ENCODE assay signal across 18 cellular contexts in the genomic region with DNA sequence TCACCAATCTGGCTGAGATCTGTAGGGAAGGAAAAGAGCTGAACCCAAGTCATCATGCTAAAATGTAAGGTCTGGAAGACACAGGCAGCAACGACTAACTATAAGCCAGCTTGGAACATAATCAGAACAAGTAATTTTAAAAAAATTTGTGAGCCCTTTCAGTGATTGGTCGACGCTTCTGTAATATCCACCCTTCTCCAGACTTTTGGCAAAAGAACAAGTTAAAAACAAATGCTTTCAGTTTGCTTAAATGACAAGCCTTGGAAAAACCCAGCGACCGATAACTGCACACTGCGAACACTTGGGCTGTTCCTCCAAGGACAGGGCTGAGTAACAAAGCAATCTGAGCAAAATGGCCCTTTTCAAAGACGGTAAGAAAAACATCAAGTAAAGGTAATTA. TPM values are rescaled to one million over a fixed set of nuclear protein-coding genes. Genes with fewer than 3 reads are reported as not detected.
DNase-seq lines count a peak whose midpoint lies in the region; ATAC-seq and TF ChIP-seq lines count a peak whose summit lies in the region.
"Had no signal": no experiment of that assay in that cellular context is flagged by ENCODE, and none has a peak within 500 bp of the region (broad histone marks: within the 10 kb centered on the region; RNA-seq: fewer than 3 reads in every experiment).

No MANE protein-coding gene starts in this region.

- peaks cover 0 to 11% (median 0%) of the 10 kb centered on the region in 5 experiments for H3K9me3 Mint-ChIP-seq in brain
- peaks cover 2% of the 10 kb centered on the region for H3K9me3 Mint-ChIP-seq in chondrocyte (ENCODE audit: low read depth)
- H3K9me3 Mint-ChIP-seq: CD4-positive, CD25-positive, alpha-beta regulatory T cell; stimulated activated effector memory CD8-positive, alpha-beta T cell treated with anti-CD3 and anti-CD28 coated beads, Interleukin-12 subunit alpha, Interleukin-12 subunit beta, amount 100 ng/mL, for 72 hours had no signal

- peaks cover 57% of the 10 kb centered on the region for H3K4me1 Mint-ChIP-seq in brain
- no peaks in the 10 kb centered on the region for H3K4me1 Mint-ChIP-seq in chondrocyte (ENCODE audit: low read depth)
- H3K4me1 Mint-ChIP-seq: stimulated activated effector memory CD8-positive, alpha-beta T cell treated with anti-CD3 and anti-CD28 coated beads, Interleukin-12 subunit alpha, Interleukin-12 subunit beta, amount 100 ng/mL, for 72 hours had no signal

- no peak overlapping the region for H2AFZ ChIP-seq in smooth muscle cell (ENCODE audit: low read depth)

- H3K4me1 ChIP-seq in left ventricle myocardium inferior: peaks cover 43% of the 10 kb centered on the region
- no peaks in the 10 kb centered on the region for H3K4me1 ChIP-seq in smooth muscle cell (ENCODE audit: low read depth)

- no peaks in the 10 kb centered on the region for H3F3A ChIP-seq in smooth muscle cell (ENCODE audit: low read depth)

- H3K27me3 ChIP-seq in left ventricle myocardium inferior (ENCODE audit: low read depth) (no peaks in the 10 kb centered on the region), smooth muscle cell (ENCODE audit: low read depth) (no peaks in the 10 kb centered on the region)
- H3K27me3 ChIP-seq: ovary had no signal

- no peak overlapping the region for H3K9ac ChIP-seq in smooth muscle cell (ENCODE audit: low read depth)

- H3K36me3 Mint-ChIP-seq in brain (peaks cover 14% of the 10 kb centered on the region), chondrocyte (ENCODE audit: low read depth) (no peaks in the 10 kb centered on the region)
- H3K36me3 Mint-ChIP-seq: activated CD4-positive, alpha-beta memory T cell treated with anti-CD3 and anti-CD28 coated beads for 36 hours; CD4-positive, CD25-positive, alpha-beta regulatory T cell; stimulated activated effector memory CD8-positive, alpha-beta T cell treated with anti-CD3 and anti-CD28 coated beads, Interleukin-12 subunit alpha, Interleukin-12 subunit beta, amount 100 ng/mL, for 72 hours had no signal

- no peaks in the 10 kb centered on the region for H3K27me3 Mint-ChIP-seq in brain
- H3K27me3 Mint-ChIP-seq in chondrocyte (ENCODE audit: low read depth): peaks cover 15% of the 10 kb centered on the region

- 77% methylated on average over 7 of the region's 7 CpGs for WGBS in smooth muscle cell (ENCODE audit: low lambda C conversion rate)

- peak overlapping the region in 4 of 5 experiments; percentile 4 to 79 (median 72) for H3K27ac Mint-ChIP-seq in brain
- no peak overlapping the region for H3K27ac Mint-ChIP-seq in chondrocyte (ENCODE audit: unreplicated experiment)
- H3K27ac Mint-ChIP-seq: activated CD4-positive, alpha-beta memory T cell treated with anti-CD3 and anti-CD28 coated beads for 36 hours; CD4-positive, CD25-positive, alpha-beta regulatory T cell; stimulated activated effector memory CD8-positive, alpha-beta T cell treated with anti-CD3 and anti-CD28 coated beads, Interleukin-12 subunit alpha, Interleukin-12 subunit beta, amount 100 ng/mL, for 72 hours had no signal

- peak overlapping the region in 3 of 5 experiments; percentile 22 to 74 (median 70) for H3K4me3 Mint-ChIP-seq in brain
- H3K4me3 Mint-ChIP-seq in chondrocyte (ENCODE audit: unreplicated experiment): no peak overlapping the region
- H3K4me3 Mint-ChIP-seq: activated CD4-positive, alpha-beta memory T cell treated with anti-CD3 and anti-CD28 coated beads for 36 hours; CD4-positive, CD25-positive, alpha-beta regulatory T cell; stimulated activated effector memory CD8-positive, alpha-beta T cell treated with anti-CD3 and anti-CD28 coated beads, Interleukin-12 subunit alpha, Interleukin-12 subunit beta, amount 100 ng/mL, for 72 hours had no signal

- peak overlapping the region; percentile 37 for H3K4me2 ChIP-seq in smooth muscle cell

- H3K9me3 ChIP-seq in left ventricle myocardium inferior (replicated peaks) (no peaks in the 10 kb centered on the region), smooth muscle cell (replicated peaks; ENCODE audit: low read depth) (no peaks in the 10 kb centered on the region)
- H3K9me3 ChIP-seq: ovary had no signal

- peak overlapping the region; percentile 79 for H3K27ac ChIP-seq in left ventricle myocardium inferior (replicated peaks)
- H3K27ac ChIP-seq in smooth muscle cell (ENCODE audit: low read depth): no peak overlapping the region
- H3K27ac ChIP-seq: HL-60 had no signal

- DNase-seq in EH (ENCODE audit: low read depth) (peak; percentile 91), left ventricle myocardium inferior (no peak), smooth muscle cell (lab: John Stamatoyannopoulos, UW; ENCODE audit: unreplicated experiment) (no peak), chondrocyte (ENCODE audit: low spot score) (no peak), GDM1 (lab: John Stamatoyannopoulos, UW) (no peak)
- no peak for DNase-seq in activated CD8-positive, alpha-beta memory T cell treated with anti-CD3 and anti-CD28 coated beads, Interleukin-2, amount 50 U/mL, for 48 hours
- DNase-seq: activated CD4-positive, alpha-beta memory T cell treated with anti-CD3 and anti-CD28 coated beads for 36 hours; activated naive CD4-positive, alpha-beta T cell; CD4-positive, CD25-positive, alpha-beta regulatory T cell; effector CD4-positive, alpha-beta T cell; mesendoderm; NCI-H2171; ovary; T-helper 1 cell had no signal

- no peak for ATAC-seq in GM19455 (IDR thresholded peaks at IDR 0.05; ENCODE audit: unreplicated experiment)
- ATAC-seq: stimulated activated effector memory CD8-positive, alpha-beta T cell treated with anti-CD3 and anti-CD28 coated beads, Interleukin-12 subunit alpha, Interleukin-12 subunit beta, amount 100 ng/mL, for 72 hours had no signal

- TF ChIP-seq CTCF in brain (conservative IDR thresholded peaks at IDR 0.05) (no peak), left ventricle myocardium inferior (IDR thresholded peaks at IDR 0.05; ENCODE audit: borderline replicate concordance) (no peak), smooth muscle cell (IDR thresholded peaks at IDR 0.05; ENCODE audit: borderline replicate concordance, insufficient read depth, poor library complexity, severe bottlenecking) (no peak), chondrocyte (IDR thresholded peaks at IDR 0.05) (no peak)

- peaks cover 11% of the 10 kb centered on the region for H3K36me3 ChIP-seq in left ventricle myocardium inferior
- no peaks in the 10 kb centered on the region for H3K36me3 ChIP-seq in smooth muscle cell (ENCODE audit: low read depth)
- H3K36me3 ChIP-seq: ovary had no signal

- intact Hi-C loops in left ventricle myocardium inferior (cut with micrococcal nuclease): no loop called here

- H3K4me3 ChIP-seq in left ventricle myocardium inferior (peak overlapping the region; percentile 13), smooth muscle cell (peak overlapping the region; percentile 23)
- H3K4me3 ChIP-seq: ovary had no signal

- no peaks in the 10 kb centered on the region for H4K20me1 ChIP-seq in smooth muscle cell (ENCODE audit: low read depth)

- no peaks in the 10 kb centered on the region for H3K79me2 ChIP-seq in smooth muscle cell (ENCODE audit: low read depth)

RNA-seq across cellular contexts. Expression of a gene that starts 49.6 kb away (rescaled TPM):
- polyA plus RNA-seq in brain (ENCODE audit: insufficient read depth, low read depth, low replicate concordance) (31.9 TPM), smooth muscle cell (17.4 and 17.5 TPM in 2 replicates)
- total RNA-seq in left ventricle myocardium inferior (28.6 TPM), smooth muscle cell (17.5 and 21.2 TPM in 2 replicates), chondrocyte (0.40 to 2.0 TPM (median 1.4 TPM) in 3 replicates)
